In the genomic region with DNA sequence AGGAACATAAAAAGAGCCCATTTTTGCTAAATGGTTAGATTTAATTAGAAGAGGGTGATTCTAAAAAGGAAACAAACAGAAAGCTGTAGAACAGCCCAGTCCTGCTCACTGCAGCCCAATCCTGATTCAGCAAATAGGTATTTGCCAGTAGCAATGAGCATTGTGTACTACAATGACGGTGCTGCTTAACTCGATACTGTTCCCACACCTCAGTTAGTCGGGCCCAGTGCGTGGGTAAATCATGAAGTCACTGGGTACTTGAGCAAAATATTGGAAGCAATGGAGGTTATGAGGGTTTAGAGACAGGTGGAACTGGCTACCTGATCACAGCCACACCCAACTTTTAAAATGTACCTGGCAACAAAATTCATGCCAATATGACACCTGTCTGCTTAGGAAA, we compare ENCODE assay signal across 11 cellular contexts.
DNase-seq lines count a peak whose midpoint lies in the region; ATAC-seq, FAIRE-seq and TF ChIP-seq lines count a peak whose summit lies in the region.
"Had no signal": no experiment of that assay in that cellular context is flagged by ENCODE, and none has a peak within 500 bp of the region (broad histone marks: within the 10 kb centered on the region; RNA-seq: fewer than 3 reads in every experiment).

No MANE protein-coding gene starts in this region.

- H3K4me1 Mint-ChIP-seq in Calu3 (ENCODE audit: low read depth, unreplicated experiment) (peaks cover 56% of the 10 kb centered on the region), endodermal cell (peaks cover 12% of the 10 kb centered on the region)
- H3K4me1 Mint-ChIP-seq in activated T-cell treated with anti-CD3 and anti-CD28 coated beads, Interleukin-2, amount 50 U/mL, for 4 hours (ENCODE audit: low read depth) = no peaks in the 10 kb centered on the region

- intact Hi-C loops in Calu3 (cut with micrococcal nuclease; ENCODE audit: unreplicated experiment) = no loop called here

- H3K36me3 ChIP-seq in endodermal cell (ENCODE audit: control insufficient read depth, insufficient read depth, low read length) (no peaks in the 10 kb centered on the region), mesodermal cell (ENCODE audit: control insufficient read depth, insufficient read depth, low read length) (no peaks in the 10 kb centered on the region), WERI-Rb-1 (no peaks in the 10 kb centered on the region)
- H3K36me3 ChIP-seq: BLaER1 treated with 17β-estradiol and CSF1 and Interleukin-3, amounts not matched to agents 10 nM and 100 nM had no signal

- DNase-seq in Calu3 (peak; percentile 42), NCI-H226 (peak; percentile 61), endodermal cell (peak; percentile 63), RCC 7860 (ENCODE audit: low spot score) (no peak), WERI-Rb-1 (no peak)
- DNase-seq in activated T-cell treated with anti-CD3 and anti-CD28 coated beads, Interleukin-2, amount 50 U/mL, for 4 hours = no peak
- DNase-seq: T-helper 2 cell had no signal

- peak overlapping the region; percentile 68 for H3K27ac Mint-ChIP-seq in Calu3 (ENCODE audit: unreplicated experiment)
- H3K27ac Mint-ChIP-seq in endodermal cell = no peak overlapping the region
- H3K27ac Mint-ChIP-seq: stimulated activated naive CD8-positive, alpha-beta T cell treated with anti-CD3 and anti-CD28 coated beads, Interleukin-15, Interleukin-2, amounts not matched to agents 100 ng/mL and 50 ng/mL, for 24 hours had no signal

- H3K4me1 ChIP-seq in endodermal cell (ENCODE audit: control insufficient read depth, insufficient read depth, low read length) (peaks cover 4% of the 10 kb centered on the region), mesodermal cell (ENCODE audit: control insufficient read depth, insufficient read depth, low read length, poor library complexity, severe bottlenecking) (peaks cover 23% of the 10 kb centered on the region)

- CTCF ChIA-PET in Calu3 (lab: Charles Lee) = no interaction called here

- 65 to 67% methylated on average over 3 to 4 of the region's 4 CpGs for WGBS in endodermal cell (ENCODE audit: insufficient coverage in 1 of 2, insufficient read length in 1 of 2), 2 experiments
- WGBS in mesodermal cell (ENCODE audit: insufficient coverage in 2 of 2), 2 experiments = 39 to 69% methylated on average over 2 to 4 of the region's 4 CpGs

- H3K4me3 Mint-ChIP-seq in Calu3 (ENCODE audit: low read depth, unreplicated experiment) (peak overlapping the region; percentile 27), endodermal cell (no peak overlapping the region)
- no peak overlapping the region for H3K4me3 Mint-ChIP-seq in activated T-cell treated with anti-CD3 and anti-CD28 coated beads, Interleukin-2, amount 50 U/mL, for 4 hours
- H3K4me3 Mint-ChIP-seq: stimulated activated naive CD8-positive, alpha-beta T cell treated with anti-CD3 and anti-CD28 coated beads, Interleukin-15, Interleukin-2, amounts not matched to agents 100 ng/mL and 50 ng/mL, for 24 hours had no signal

- FAIRE-seq in RCC 7860 (lab: Jason Lieb, UNC) = no peak

- no peak for ATAC-seq in activated T-cell treated with anti-CD3 and anti-CD28 coated beads, Interleukin-2, amount 50 U/mL, for 4 hours
- no peak for ATAC-seq in HG03135 (IDR thresholded peaks at IDR 0.05; ENCODE audit: unreplicated experiment)

- no peaks in the 10 kb centered on the region for H3K9me3 Mint-ChIP-seq in Calu3 (ENCODE audit: low read depth, unreplicated experiment)
- peaks cover 3% of the 10 kb centered on the region for H3K9me3 Mint-ChIP-seq in endodermal cell
- peaks cover 11% of the 10 kb centered on the region for H3K9me3 Mint-ChIP-seq in activated T-cell treated with anti-CD3 and anti-CD28 coated beads, Interleukin-2, amount 50 U/mL, for 4 hours

- H3K4me3 ChIP-seq in endodermal cell (ENCODE audit: low read length) = no peak overlapping the region
- no peak overlapping the region for H3K4me3 ChIP-seq in mesodermal cell (ENCODE audit: extremely low read depth, insufficient read depth, low read length, poor library complexity, severe bottlenecking)
- no peak overlapping the region for H3K4me3 ChIP-seq in WERI-Rb-1 (ENCODE audit: low read depth, low read length)
- H3K4me3 ChIP-seq: BLaER1 treated with 17β-estradiol and CSF1 and Interleukin-3, amounts not matched to agents 10 nM and 100 nM had no signal

- H3K27ac ChIP-seq in endodermal cell (ENCODE audit: low read depth, low read length) (no peak overlapping the region), mesodermal cell (ENCODE audit: low read depth, low read length, severe bottlenecking) (peak overlapping the region; percentile 54), WERI-Rb-1 (no peak overlapping the region)
- H3K27ac ChIP-seq: BLaER1 treated with 17β-estradiol and CSF1 and Interleukin-3, amounts not matched to agents 10 nM and 100 nM had no signal

- H3K27me3 Mint-ChIP-seq in Calu3 (ENCODE audit: unreplicated experiment) (no peaks in the 10 kb centered on the region), endodermal cell (ENCODE audit: insufficient read depth) (no peaks in the 10 kb centered on the region)
- H3K27me3 Mint-ChIP-seq in activated T-cell treated with anti-CD3 and anti-CD28 coated beads, Interleukin-2, amount 50 U/mL, for 4 hours (ENCODE audit: low read depth) = no peaks in the 10 kb centered on the region
- H3K27me3 Mint-ChIP-seq: stimulated activated naive CD8-positive, alpha-beta T cell treated with anti-CD3 and anti-CD28 coated beads, Interleukin-15, Interleukin-2, amounts not matched to agents 100 ng/mL and 50 ng/mL, for 24 hours had no signal

- TF ChIP-seq CTCF in Calu3 (IDR thresholded peaks at IDR 0.05; ENCODE audit: unreplicated experiment) (no peak), endodermal cell (conservative IDR thresholded peaks at IDR 0.05) (no peak), WERI-Rb-1 (IDR thresholded peaks at IDR 0.05; ENCODE audit: low read depth, low read length) (no peak)

- H3K27me3 ChIP-seq in endodermal cell (ENCODE audit: control insufficient read depth, insufficient read depth, low read length, poor library complexity, severe bottlenecking) (no peaks in the 10 kb centered on the region), WERI-Rb-1 (ENCODE audit: insufficient read depth, low read depth, severe bottlenecking) (no peaks in the 10 kb centered on the region)
- H3K27me3 ChIP-seq: BLaER1 treated with 17β-estradiol and CSF1 and Interleukin-3, amounts not matched to agents 10 nM and 100 nM had no signal

- H3K9me3 ChIP-seq in endodermal cell (ENCODE audit: control insufficient read depth, low read length) = no peaks in the 10 kb centered on the region
- H3K9me3 ChIP-seq in mesodermal cell (ENCODE audit: control insufficient read depth, low read length) = no peaks in the 10 kb centered on the region
- no peaks in the 10 kb centered on the region for H3K9me3 ChIP-seq in WERI-Rb-1 (ENCODE audit: severe bottlenecking)
- H3K9me3 ChIP-seq: BLaER1 treated with 17β-estradiol and CSF1 and Interleukin-3, amounts not matched to agents 10 nM and 100 nM had no signal

- no TSS peak for BruUV-seq in Calu3 (replicated peaks; lab: Mats Ljungman, UMichigan)

- H3K9ac ChIP-seq in endodermal cell (ENCODE audit: extremely low read depth, low read length, poor library complexity, severe bottlenecking) = no peak overlapping the region
- H3K9ac ChIP-seq: BLaER1 treated with 17β-estradiol and CSF1 and Interleukin-3, amounts not matched to agents 10 nM and 100 nM had no signal

- no peaks in the 10 kb centered on the region for H3K36me3 Mint-ChIP-seq in Calu3 (ENCODE audit: insufficient read depth, unreplicated experiment)
- no peaks in the 10 kb centered on the region for H3K36me3 Mint-ChIP-seq in endodermal cell (ENCODE audit: low read depth)
- no peaks in the 10 kb centered on the region for H3K36me3 Mint-ChIP-seq in activated T-cell treated with anti-CD3 and anti-CD28 coated beads, Interleukin-2, amount 50 U/mL, for 4 hours (ENCODE audit: insufficient read depth)

Comparison
In these comparisons a context has a peak if more than half of its experiments do, and no peak if none do; other contexts are left out.
1. DNase-seq: peak in Calu3 (single experiment), NCI-H226 (single experiment) and endodermal cell (single experiment); none in RCC 7860 (single experiment), activated T-cell treated with anti-CD3 and anti-CD28 coated beads, Interleukin-2, amount 50 U/mL, for 4 hours (single experiment) and WERI-Rb-1 (single experiment).